Comparison of ENCODE assay signal across 8 cellular contexts in genomic region chr1:26111530-26112406, GRCh38. TPM values are rescaled to one million over a fixed set of nuclear protein-coding genes. Genes with fewer than 3 reads are reported as not detected.
DNase-seq lines count a peak whose midpoint lies in the region; ATAC-seq and TF ChIP-seq lines count a peak whose summit lies in the region.

Gene PDIK1L (plus strand): TSS chr1:26111824. CDS start chr1:26114309, 2,485 bp downstream.

- DNase-seq in AG04450 (ENCODE audit: low read depth, low spot score) (peak; percentile 90), NCI-H226 (peak; percentile 93), WTC11 (ENCODE audit: low spot score) (peak; percentile 92), mammary epithelial cell (peak; percentile 96), inferior parietal cortex (ENCODE audit: extremely low spot score) (peak; percentile 90), smooth muscle cell of the brain vasculature (ENCODE audit: low read depth, low spot score) (peak; percentile 80)

- no TSS peak for BruUV-seq in mammary epithelial cell (replicated peaks; lab: Mats Ljungman, UMichigan)

- TF ChIP-seq CTCF in AG04450 (IDR thresholded peaks at IDR 0.05; ENCODE audit: low read depth, low read length) (no peak), WTC11 (IDR thresholded peaks at IDR 0.05) (no peak), mammary epithelial cell (conservative IDR thresholded peaks at IDR 0.05 in 1 of 2, IDR thresholded peaks at IDR 0.05 in 1 of 2; ENCODE audit: extremely low read depth in 1 of 2, insufficient read depth in 1 of 2, low read depth in 1 of 2, low read length in 2 of 2) (no peak)

- peak within 1 kb of the TSS; percentile 99 for H3K27ac Mint-ChIP-seq in WTC11

- no peaks in the 10 kb centered on the region for H3K9me3 Mint-ChIP-seq in WTC11

- CTCF ChIA-PET in AG04450 (lab: Charles Lee) (interaction anchor here (1.0 to 1.6 kb wide), 3 partner anchors 33 to 52 kb away, joined by 3 to 10 read pairs (median 6); no protein-coding TSS in a partner anchor), WTC11 (lab: Charles Lee) (interaction anchor here (0.8 to 5.1 kb wide), 6 partner anchors 30 to 174 kb away, joined by 3 to 41 read pairs (median 6); partner anchors contain the start of genes CEP85 and ZNF593), mammary epithelial cell (lab: Charles Lee; ENCODE audit: low non-redundant PET) (no interaction called here)

- H3K4me2 ChIP-seq in mammary epithelial cell (ENCODE audit: insufficient read depth, low read depth, low read length), result peak within 1 kb of the TSS; percentile 98

- peaks cover 16% of the 10 kb centered on the region for H3K4me1 ChIP-seq in mammary epithelial cell (ENCODE audit: insufficient read depth, low read length)

- H3K9ac ChIP-seq in mammary epithelial cell (ENCODE audit: insufficient read depth, low read length), result peak within 1 kb of the TSS; percentile 51

- peak within 1 kb of the TSS; percentile 92 for H3K4me3 Mint-ChIP-seq in WTC11

- ATAC-seq in GM19023 (IDR thresholded peaks at IDR 0.05; ENCODE audit: unreplicated experiment) (peak; percentile 69), HG03196 (IDR thresholded peaks at IDR 0.05; ENCODE audit: unreplicated experiment) (peak; percentile 67), WTC11 (peak; percentile 89)

- H3K36me3 ChIP-seq in mammary epithelial cell (ENCODE audit: insufficient read depth, low read length), result peaks cover 1% of the 10 kb centered on the region

- H3K27me3 Mint-ChIP-seq in WTC11 (ENCODE audit: low read depth), result peaks cover 17% of the 10 kb centered on the region

- H3K79me2 ChIP-seq in mammary epithelial cell (ENCODE audit: insufficient read depth, low read length), result peaks cover 14% of the 10 kb centered on the region

- peaks cover 25% of the 10 kb centered on the region for H3K4me1 Mint-ChIP-seq in WTC11

- WGBS in mammary epithelial cell (ENCODE audit: low coverage, missing lambda C conversion rate), result 4% methylated on average over 17 of the region's 96 CpGs

- dilution Hi-C loops in mammary epithelial cell (cut with HindIII; ENCODE audit: low sequenced_read_pairs), result no loop called here

- H2AFZ ChIP-seq in mammary epithelial cell (ENCODE audit: low read depth, low read length), result peak within 1 kb of the TSS; percentile 100

- H3K27me3 ChIP-seq in AG04450 (ENCODE audit: control insufficient read depth, insufficient read depth, low read length) (no peaks in the 10 kb centered on the region), mammary epithelial cell (ENCODE audit: insufficient read depth, low read length) (no peaks in the 10 kb centered on the region)

- H3K36me3 Mint-ChIP-seq in WTC11, result peaks cover 6% of the 10 kb centered on the region; the same call in 1 of the 2 replicates

- H3K27ac ChIP-seq in AG04450 (ENCODE audit: low read depth, low read length) (peak within 1 kb of the TSS; percentile 47), mammary epithelial cell (ENCODE audit: insufficient read depth, low read depth, low read length) (peak within 1 kb of the TSS; percentile 28)

- H3K4me3 ChIP-seq in AG04450 (ENCODE audit: low read depth, low read length) (peak within 1 kb of the TSS; percentile 98), mammary epithelial cell (replicated peaks in 1 of 3; ENCODE audit: insufficient read depth in 1 of 3, low read depth in 2 of 3, low read length in 3 of 3) (peak within 1 kb of the TSS; percentile 94 to 100 (median 98))

- H3K9me3 ChIP-seq in AG04450 (ENCODE audit: control insufficient read depth, insufficient read depth, low read length) (no peaks in the 10 kb centered on the region; the same call in 1 of the 2 replicates), mammary epithelial cell (replicated peaks; ENCODE audit: insufficient read depth, low read length) (no peaks in the 10 kb centered on the region)

- no peaks in the 10 kb centered on the region for H4K20me1 ChIP-seq in mammary epithelial cell (ENCODE audit: insufficient read depth, low read length)

- intact Hi-C loops in mammary epithelial cell (cut with micrococcal nuclease), result loop anchor here (2.0 kb wide), 2 partner anchors 49 to 123 kb away; partner anchors contain the start of gene CEP85

- in situ Hi-C loops in mammary epithelial cell (cut with MboI; ENCODE audit: low sequenced_read_pairs in 2 of 2), result no loop called here

- POLR2A ChIA-PET in AG04450 (lab: Yijun Ruan, JAX) (interaction anchor here (0.6 to 1.6 kb wide), 4 partner anchors 33 to 302 kb away, joined by 3 to 6 read pairs (median 6); partner anchors contain the start of gene ZNF593OS), WTC11 (lab: Charles Lee) (interaction anchor here (0.8 to 2.0 kb wide), 4 partner anchors 27 to 122 kb away, joined by 3 to 9 read pairs (median 3); partner anchors contain the start of gene CEP85)

TF ChIP-seq in WTC11, 78 proteins besides CTCF, POLR2A, EP300 and RAD21 (continues in another document):
- no peak for TF ChIP-seq HMGA2 (CRISPR knock-in tag; IDR thresholded peaks at IDR 0.05)
- TF ChIP-seq E2F1 (CRISPR knock-in tag; IDR thresholded peaks at IDR 0.05), result no peak
- TF ChIP-seq HMGXB4 (CRISPR knock-in tag; IDR thresholded peaks at IDR 0.05), result peak; percentile 40; the same call in 1 of the 2 replicates
- no peak for TF ChIP-seq GRHL2 (CRISPR knock-in tag; IDR thresholded peaks at IDR 0.05; ENCODE audit: insufficient replicate concordance, severe bottlenecking)
- TF ChIP-seq E2F4 (CRISPR knock-in tag; IDR thresholded peaks at IDR 0.05; ENCODE audit: borderline replicate concordance, low read depth), result peak; percentile 60; the same call in 1 of the 2 replicates
- TF ChIP-seq PRDM15 (CRISPR knock-in tag; IDR thresholded peaks at IDR 0.05), result 0 out of 2 replicates have a peak, but pooled peaks have one; percentile 6
- TF ChIP-seq ELF4 (CRISPR knock-in tag; IDR thresholded peaks at IDR 0.05; ENCODE audit: low read depth), result 0 out of 2 replicates have a peak, but pooled peaks have one; percentile 18
- peak; percentile 89 for TF ChIP-seq SP1 (CRISPR knock-in tag; conservative IDR thresholded peaks at IDR 0.05)
- TF ChIP-seq SMAD3 (CRISPR knock-in tag; IDR thresholded peaks at IDR 0.05; ENCODE audit: borderline replicate concordance), result no peak

RNA-seq across cellular contexts. Expression of gene PDIK1L, which starts in this region (rescaled TPM):
- polyA plus RNA-seq in AG04450 (2011; rRNA removed), result 2.9 and 3.0 TPM in 2 replicates
- 4.7 and 6.3 TPM in 2 replicates for polyA minus RNA-seq in AG04450 (2011; rRNA and poly(A)+ RNA removed)
- 4.0 to 5.5 TPM (median 4.3 TPM) in 3 replicates for total RNA-seq in WTC11 (2021)
- 1 to 10 TPM; 4.2 to 4.8 TPM for total RNA-seq in mammary epithelial cell
- polyA plus RNA-seq in mammary epithelial cell, result 1.3 TPM
- polyA minus RNA-seq in mammary epithelial cell, result not detected

Comparison
In these comparisons a context has a peak if more than half of its experiments do, and no peak if none do; other contexts are left out.
1. Peak in every context shown above with its lines: DNase-seq, ATAC-seq, H3K4me3 ChIP-seq and H3K27ac ChIP-seq.